17 cellular contexts compared by ENCODE assay signal in genomic region chr10:99908512-99908911, GRCh38.
DNase-seq lines count a peak whose midpoint lies in the region; ATAC-seq and TF ChIP-seq lines count a peak whose summit lies in the region.
"Had no signal": no experiment of that assay in that cellular context is flagged by ENCODE, and none has a peak within 500 bp of the region (broad histone marks: within the 10 kb centered on the region; RNA-seq: fewer than 3 reads in every experiment).

No MANE protein-coding gene starts in this region.

- H3K4me1 ChIP-seq in GM23338 (ENCODE audit: insufficient read depth), result peaks cover 19% of the 10 kb centered on the region

- H2AFZ ChIP-seq in GM23338, result no peak overlapping the region
- H2AFZ ChIP-seq: hepatocyte had no signal

- H3K27ac ChIP-seq in GM23338 (ENCODE audit: low read depth), result no peak overlapping the region
- H3K27ac ChIP-seq: hepatocyte had no signal

- no peak for DNase-seq in activated CD4-positive, CD25-positive, alpha-beta regulatory T cell (lab: John Stamatoyannopoulos, UW)
- no peak for DNase-seq in GM23338 (ENCODE audit: low spot score)
- DNase-seq in iris pigment epithelial cell (ENCODE audit: low read depth), result peak; percentile 38
- no peak for DNase-seq in NCI-H446 (lab: John Stamatoyannopoulos, UW)
- DNase-seq: DND-41; NCI-H1092 treated with DMSO at 0.1 percent for 48 hours; occipital lobe; SHP77 treated with DMSO at 0.1 percent for 48 hours; stimulated activated CD4-positive, alpha-beta T cell treated with anti-CD3 and anti-CD28 coated beads, Interleukin-4, amount 100 ng/mL, for 1 hour had no signal

- no peak overlapping the region for H3K4me3 Mint-ChIP-seq in GM23338
- no peak overlapping the region for H3K4me3 Mint-ChIP-seq in T-helper 1 cell treated with Interleukin-12 subunit alpha and Interleukin-12 subunit beta and Interleukin-4 antibody, amounts not matched to agents 30 μg/mL and 1 μg/mL, for 36 hours
- H3K4me3 Mint-ChIP-seq: activated naive CD8-positive, alpha-beta T cell; CD4-positive, CD25-positive, alpha-beta regulatory T cell; type B pancreatic cell had no signal

- no peak overlapping the region for H3K4me3 ChIP-seq in GM23338
- H3K4me3 ChIP-seq: hepatocyte had no signal

- H3K27ac Mint-ChIP-seq in GM23338, result peak overlapping the region; percentile 39; the same call in 1 of the 2 replicates
- peak overlapping the region; percentile 43 for H3K27ac Mint-ChIP-seq in T-helper 1 cell treated with Interleukin-12 subunit alpha and Interleukin-12 subunit beta and Interleukin-4 antibody, amounts not matched to agents 30 μg/mL and 1 μg/mL, for 36 hours
- H3K27ac Mint-ChIP-seq: activated naive CD8-positive, alpha-beta T cell; type B pancreatic cell had no signal

- peaks cover 84% of the 10 kb centered on the region for H3K36me3 Mint-ChIP-seq in GM23338 (ENCODE audit: low read depth)
- no peaks in the 10 kb centered on the region for H3K36me3 Mint-ChIP-seq in T-helper 1 cell treated with Interleukin-12 subunit alpha and Interleukin-12 subunit beta and Interleukin-4 antibody, amounts not matched to agents 30 μg/mL and 1 μg/mL, for 36 hours (ENCODE audit: low read depth)

- no peaks in the 10 kb centered on the region for H3K9me2 ChIP-seq in GM23338 (ENCODE audit: insufficient read depth)

- no peak overlapping the region for H3K4me2 ChIP-seq in GM23338
- H3K4me2 ChIP-seq: hepatocyte had no signal

- no peaks in the 10 kb centered on the region for H3K9me3 Mint-ChIP-seq in GM23338
- no peaks in the 10 kb centered on the region for H3K9me3 Mint-ChIP-seq in T-helper 1 cell treated with Interleukin-12 subunit alpha and Interleukin-12 subunit beta and Interleukin-4 antibody, amounts not matched to agents 30 μg/mL and 1 μg/mL, for 36 hours
- H3K9me3 Mint-ChIP-seq: CD4-positive, CD25-positive, alpha-beta regulatory T cell; type B pancreatic cell had no signal

- H3F3A ChIP-seq in GM23338 (replicated peaks; ENCODE audit: low read depth), result 0 out of 2 replicates have a peak, but pooled peaks cover 14% of the 10 kb centered on the region

- H3K36me3 ChIP-seq in GM23338 (ENCODE audit: insufficient read depth), result peaks cover 52% of the 10 kb centered on the region

- H3K4me1 Mint-ChIP-seq in GM23338, result peaks cover 16% of the 10 kb centered on the region
- peaks cover 9% of the 10 kb centered on the region for H3K4me1 Mint-ChIP-seq in T-helper 1 cell treated with Interleukin-12 subunit alpha and Interleukin-12 subunit beta and Interleukin-4 antibody, amounts not matched to agents 30 μg/mL and 1 μg/mL, for 36 hours (ENCODE audit: low read depth)
- H3K4me1 Mint-ChIP-seq: CD4-positive, CD25-positive, alpha-beta regulatory T cell had no signal

- H3K27me3 Mint-ChIP-seq in GM23338 (ENCODE audit: insufficient read depth, low read depth, poor library complexity), result peaks cover 9% of the 10 kb centered on the region
- no peaks in the 10 kb centered on the region for H3K27me3 Mint-ChIP-seq in T-helper 1 cell treated with Interleukin-12 subunit alpha and Interleukin-12 subunit beta and Interleukin-4 antibody, amounts not matched to agents 30 μg/mL and 1 μg/mL, for 36 hours (ENCODE audit: low read depth)
- H3K27me3 Mint-ChIP-seq: activated naive CD8-positive, alpha-beta T cell; type B pancreatic cell had no signal

- peak; percentile 13 to 17 for ATAC-seq in activated CD4-positive, CD25-positive, alpha-beta regulatory T cell treated with anti-CD3 and anti-CD28 coated beads, Interleukin-2, amount 50 U/mL, for 24 hours
- ATAC-seq in GM23338 (no peak), HG02588 (IDR thresholded peaks at IDR 0.05; ENCODE audit: unreplicated experiment) (no peak), GM21737 (IDR thresholded peaks at IDR 0.05; ENCODE audit: unreplicated experiment) (no peak)

- peaks cover 18% of the 10 kb centered on the region for H4K20me1 ChIP-seq in GM23338 (replicated peaks; ENCODE audit: insufficient read depth)

- H3K79me2 ChIP-seq in GM23338 (replicated peaks; ENCODE audit: insufficient read depth), result peaks cover 85% of the 10 kb centered on the region

- TF ChIP-seq CTCF in GM23338 (conservative IDR thresholded peaks at IDR 0.05; ENCODE audit: low read depth in 2 of 2), result no peak

- no peaks in the 10 kb centered on the region for H3K27me3 ChIP-seq in GM23338 (ENCODE audit: insufficient read depth)
- H3K27me3 ChIP-seq: hepatocyte had no signal

TF ChIP-seq in GM23338, 12 proteins besides CTCF, POLR2A, EP300 and RAD21 (continues in another document):
- TF ChIP-seq STAT1 (IDR thresholded peaks at IDR 0.05; ENCODE audit: unreplicated experiment) (no peak), ZNF331 (CRISPR knock-in tag; IDR thresholded peaks at IDR 0.05; ENCODE audit: low read depth) (no peak), JUNB (IDR thresholded peaks at IDR 0.05; ENCODE audit: unreplicated experiment) (no peak), ETS1 (IDR thresholded peaks at IDR 0.05) (no peak), ZNF462 (CRISPR knock-in tag; IDR thresholded peaks at IDR 0.05) (no peak), EZH2 (IDR thresholded peaks at IDR 0.05; ENCODE audit: low read depth, unreplicated experiment) (no peak), NANOG (IDR thresholded peaks at IDR 0.05; ENCODE audit: borderline replicate concordance) (no peak)

Comparison
In these comparisons a context has a peak if more than half of its experiments do, and no peak if none do; other contexts are left out.
1. ATAC-seq: peak in activated CD4-positive, CD25-positive, alpha-beta regulatory T cell treated with anti-CD3 and anti-CD28 coated beads, Interleukin-2, amount 50 U/mL, for 24 hours (2 of 2); none in GM23338 (single experiment), HG02588 (single experiment) and GM21737 (single experiment).